In genomic region chr11:111925953-111926352, GRCh38 we compare ENCODE assay signal across 10 cellular contexts. TPM values are rescaled to one million over a fixed set of nuclear protein-coding genes. Genes with fewer than 3 reads are reported as not detected.
DNase-seq lines count a peak whose midpoint lies in the region; ATAC-seq and TF ChIP-seq lines count a peak whose summit lies in the region.
"Had no signal": no experiment of that assay in that cellular context is flagged by ENCODE, and none has a peak within 500 bp of the region (broad histone marks: within the 10 kb centered on the region; RNA-seq: fewer than 3 reads in every experiment).

No MANE protein-coding gene starts in this region.

- DNase-seq in HFFc6 (no peak), WTC11 (ENCODE audit: low spot score) (no peak), DMS79 (lab: John Stamatoyannopoulos, UW) (no peak), DMS53 (lab: John Stamatoyannopoulos, UW) (no peak), GM20000 (ENCODE audit: low spot score) (no peak)
- DNase-seq: glutamatergic neuron; stimulated activated CD4-positive, alpha-beta T cell treated with anti-CD3 and anti-CD28 coated beads, Interleukin-4, amount 100 ng/mL, for 1 hour had no signal

- ATAC-seq in WTC11, result no peak
- ATAC-seq in GM18861 (IDR thresholded peaks at IDR 0.05; ENCODE audit: unreplicated experiment), result no peak

- H3K36me3 Mint-ChIP-seq in HFFc6 (ENCODE audit: low read depth) (no peaks in the 10 kb centered on the region), WTC11 (no peaks in the 10 kb centered on the region)

- peaks cover 3% of the 10 kb centered on the region for H3K4me1 ChIP-seq in iPS-15b (ENCODE audit: control insufficient read depth, insufficient read depth, low read length)

- no peaks in the 10 kb centered on the region for H3K9me3 ChIP-seq in iPS-15b (ENCODE audit: control insufficient read depth, insufficient read depth, low read length)

- peak overlapping the region; percentile 56 for H3K9ac ChIP-seq in iPS-15b (ENCODE audit: low read depth, low read length)

- H3K9me3 Mint-ChIP-seq in HFFc6 (no peaks in the 10 kb centered on the region), WTC11 (no peaks in the 10 kb centered on the region)

- H3K27ac Mint-ChIP-seq in HFFc6 (peak overlapping the region; percentile 92), WTC11 (peak overlapping the region; percentile 62)

- TF ChIP-seq CTCF in HFFc6 (IDR thresholded peaks at IDR 0.05) (no peak), WTC11 (IDR thresholded peaks at IDR 0.05) (no peak), GM20000 (IDR thresholded peaks at IDR 0.05; ENCODE audit: extremely low read depth, missing control alignments) (no peak)

- POLR2A ChIA-PET in WTC11 (lab: Charles Lee), result interaction anchor here (1.3 to 2.6 kb wide), 6 partner anchors 8 to 160 kb away, joined by 6 to 21 read pairs (median 14); partner anchors contain the start of genes ALG9, C11orf52, CRYAB and DIXDC1

- H3K4me1 Mint-ChIP-seq in HFFc6 (ENCODE audit: low read depth) (peaks cover 63% of the 10 kb centered on the region), WTC11 (peaks cover 28% of the 10 kb centered on the region)

- peak overlapping the region; percentile 56 for H3K4me3 ChIP-seq in iPS-15b (ENCODE audit: low read depth, low read length)
- H3K4me3 ChIP-seq in skin epidermis, result no peak overlapping the region

- H3K27me3 Mint-ChIP-seq in HFFc6 (ENCODE audit: insufficient read depth) (no peaks in the 10 kb centered on the region; the same call in 1 of the 2 replicates), WTC11 (ENCODE audit: low read depth) (no peaks in the 10 kb centered on the region)

- H3K4me3 Mint-ChIP-seq in HFFc6 (peak overlapping the region; percentile 34; the same call in 1 of the 2 replicates), WTC11 (peak overlapping the region; percentile 69)

- H3K27me3 ChIP-seq in iPS-15b (ENCODE audit: control insufficient read depth, insufficient read depth, low read length), result no peaks in the 10 kb centered on the region

- CTCF ChIA-PET in WTC11 (lab: Charles Lee), result interaction anchor here (1.2 to 2.9 kb wide), 11 partner anchors 10 to 84 kb away, joined by 3 to 67 read pairs (median 10); partner anchors contain the start of genes ALG9, CRYAB and DIXDC1

- no peaks in the 10 kb centered on the region for H3K36me3 ChIP-seq in iPS-15b (ENCODE audit: control insufficient read depth, insufficient read depth, low read length)

- peak overlapping the region in 16 of 21 experiments; percentile 57 to 89 (median 78) for H3K27ac ChIP-seq in skin epidermis

TF ChIP-seq in WTC11, 78 proteins besides CTCF, POLR2A, EP300 and RAD21:
- no peak for TF ChIP-seq CBFB (CRISPR knock-in tag; IDR thresholded peaks at IDR 0.05; ENCODE audit: low read depth)
- no peak for TF ChIP-seq NFATC4 (CRISPR knock-in tag; IDR thresholded peaks at IDR 0.05)

RNA-seq across cellular contexts. Expression of gene C11orf52, which starts 7.2 kb away (rescaled TPM):
- total RNA-seq in HFFc6 (2021; fragmentation: NEBNext Ultra II Directional; extraction: Animal tissue kit (Norgen Biotek cat#: 25700)), result under 1 TPM; 0.35 to 0.96 (median 0.64) TPM
- total RNA-seq in WTC11 (2021), result 2.1 to 4.2 TPM (median 3.0 TPM) in 3 replicates

RNA-seq across cellular contexts. Expression of gene DIXDC1, which starts 11.2 kb away (rescaled TPM):
- total RNA-seq in HFFc6 (2021; fragmentation: NEBNext Ultra II Directional; extraction: Animal tissue kit (Norgen Biotek cat#: 25700)), result 10 to 100 TPM in 1 of 6 experiments, 1 to 10 TPM in 5; 8.4 to 11.2 (median 9.7) TPM
- 12.6 to 14.6 TPM (median 13.5 TPM) in 3 replicates for total RNA-seq in WTC11 (2021)

RNA-seq across cellular contexts. Expression of gene HSPB2, which starts 13.4 kb away (rescaled TPM):
- total RNA-seq in HFFc6 (2021; fragmentation: NEBNext Ultra II Directional; extraction: Animal tissue kit (Norgen Biotek cat#: 25700)), result 1 to 10 TPM; 1.7 to 7.8 (median 5.4) TPM
- total RNA-seq in WTC11 (2021), result 0.33 to 0.62 TPM (median 0.55 TPM) in 3 replicates

RNA-seq across cellular contexts. Expression of gene CRYAB, which starts 14.4 kb away (rescaled TPM):
- 100 to 1,000 TPM in 4 of 6 experiments, 10 to 100 TPM in 2; 49.6 to 125 (median 103) TPM for total RNA-seq in HFFc6 (2021; fragmentation: NEBNext Ultra II Directional; extraction: Animal tissue kit (Norgen Biotek cat#: 25700))
- 1.3 to 2.1 TPM (median 1.4 TPM) in 3 replicates for total RNA-seq in WTC11 (2021)

RNA-seq across cellular contexts. Expression of gene CFAP68, which starts 46.6 kb away (rescaled TPM):
- total RNA-seq in HFFc6 (2021; fragmentation: NEBNext Ultra II Directional; extraction: Animal tissue kit (Norgen Biotek cat#: 25700)), result 10 to 100 TPM; 10.3 to 15.6 (median 12.5) TPM
- total RNA-seq in WTC11 (2021), result 18.7 to 22.6 TPM (median 20.4 TPM) in 3 replicates
